Comparison of ENCODE assay signal across 1 cellular context in genomic region chr15:74209560-74209958, GRCh38.
TF ChIP-seq lines count a peak whose summit lies in the region.

No MANE protein-coding gene starts in this region.

TF ChIP-seq in GM12878, 131 proteins besides CTCF, POLR2A, EP300 and RAD21:
- TF ChIP-seq GABPA (IDR thresholded peaks at IDR 0.05; ENCODE audit: low read depth): no peak
- no peak for TF ChIP-seq ZNF687 (IDR thresholded peaks at IDR 0.05)
- TF ChIP-seq CBFB (IDR thresholded peaks at IDR 0.05; ENCODE audit: low read depth): no peak
- no peak for TF ChIP-seq CHD2 (IDR thresholded peaks at IDR 0.05; ENCODE audit: borderline replicate concordance, low read depth, low read length)
- no peak for TF ChIP-seq NR2C1 (IDR thresholded peaks at IDR 0.05)
- TF ChIP-seq WRNIP1 (IDR thresholded peaks at IDR 0.05; ENCODE audit: borderline replicate concordance, low read depth, low read length): no peak
- TF ChIP-seq CREM (IDR thresholded peaks at IDR 0.05; ENCODE audit: low read depth): no peak
- TF ChIP-seq SIX5 (IDR thresholded peaks at IDR 0.05; ENCODE audit: low read depth, low read length, severe bottlenecking): no peak
- no peak for TF ChIP-seq NFIC (IDR thresholded peaks at IDR 0.05; ENCODE audit: low read depth, low read length)
- no peak for TF ChIP-seq RUNX3 (IDR thresholded peaks at IDR 0.05; ENCODE audit: low read length)
- no peak for TF ChIP-seq SPI1 (IDR thresholded peaks at IDR 0.05; ENCODE audit: borderline replicate concordance, insufficient read depth, low read depth, low read length)
- TF ChIP-seq ELK1 (IDR thresholded peaks at IDR 0.05; ENCODE audit: low read depth, low read length): no peak
- no peak for TF ChIP-seq ZBTB33 (IDR thresholded peaks at IDR 0.05)
